ENCODE assay signal across 11 cellular contexts in the genomic region with DNA sequence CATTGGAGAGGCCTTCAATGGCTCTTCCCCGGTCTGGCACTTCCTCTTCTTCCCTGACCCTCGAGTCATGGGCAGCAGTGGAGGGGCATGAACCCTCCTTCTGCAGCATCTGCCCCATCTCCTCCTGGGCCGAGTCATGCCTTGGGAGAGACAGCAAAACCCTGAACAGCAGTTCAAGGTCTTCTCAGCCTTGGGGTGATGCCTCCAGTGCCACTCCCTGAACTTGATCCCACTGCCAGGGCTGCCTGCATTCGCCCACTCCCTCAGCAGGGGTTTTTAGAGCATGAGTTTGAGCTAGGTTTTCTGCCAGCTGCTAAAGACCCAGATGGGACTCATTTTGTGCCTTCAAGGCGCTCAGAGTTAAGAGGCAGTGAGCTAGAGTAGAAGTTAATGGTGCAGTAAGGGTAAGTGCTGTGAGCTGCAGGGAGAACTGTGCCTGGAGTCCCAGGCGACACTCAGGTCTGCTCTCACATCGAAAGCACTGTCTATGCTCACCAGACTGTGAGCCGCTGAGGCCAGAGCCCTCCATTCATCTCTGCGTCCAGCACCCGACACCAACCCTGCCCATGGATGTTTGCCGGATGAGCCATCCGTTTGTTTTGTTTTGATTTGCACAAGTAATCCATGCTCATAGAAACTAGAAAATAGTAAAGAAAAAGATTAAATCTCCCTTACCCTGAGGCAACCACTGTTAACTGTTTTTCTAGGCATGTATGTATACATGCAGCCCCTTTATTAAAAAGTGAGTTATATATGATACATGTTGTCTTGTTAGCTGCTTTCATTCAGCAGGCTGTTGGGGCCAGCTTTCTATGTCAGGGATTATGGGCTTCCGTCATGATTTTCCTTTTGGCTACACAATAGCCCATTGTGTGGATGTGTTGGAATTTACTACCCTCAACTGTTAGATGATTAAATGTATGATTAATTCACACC.
A peak's percentile ranks its signal among the peaks of the same experiment; 100 is the strongest.
DNase-seq lines count a peak whose midpoint lies in the region; ATAC-seq and TF ChIP-seq lines count a peak whose summit lies in the region.
"Had no signal": no experiment of that assay in that cellular context is flagged by ENCODE, and none has a peak within 500 bp of the region (broad histone marks: within the 10 kb centered on the region; RNA-seq: fewer than 3 reads in every experiment).

No MANE protein-coding gene starts in this region.

- peaks cover 3% of the 10 kb centered on the region for H3K27me3 Mint-ChIP-seq in nephron progenitor cell (ENCODE audit: low read depth, poor library complexity)

- H3K27ac Mint-ChIP-seq in nephron progenitor cell: peak overlapping the region; percentile 64
- H3K27ac Mint-ChIP-seq: mesothelial cell of epicardium had no signal

- H3K4me1 Mint-ChIP-seq in nephron progenitor cell: peaks cover 2% of the 10 kb centered on the region
- H3K4me1 Mint-ChIP-seq: mesothelial cell of epicardium had no signal

- peaks cover 89% of the 10 kb centered on the region for H3K36me3 Mint-ChIP-seq in nephron progenitor cell (ENCODE audit: low read depth)

- in situ Hi-C loops in SK-MEL-5 (cut with HindIII; ENCODE audit: low pct_unique_long_range_greater_than_20kb, low sequenced_read_pairs): no loop called here

- DNase-seq in Daoy (ENCODE audit: low read depth) (peak; percentile 78), SK-MEL-5 (ENCODE audit: low read depth, low spot score) (peak; percentile 78), nephron progenitor cell (no peak), NOMO-1 treated with dmso at 0.1 percent for 144 hours (lab: John Stamatoyannopoulos, UW; ENCODE audit: unreplicated experiment) (no peak), prostate gland (ENCODE audit: low spot score) (no peak), Right ventricle myocardium inferior (ENCODE audit: missing footprints) (no peak)
- DNase-seq: activated CD8-positive, alpha-beta memory T cell treated with anti-CD3 and anti-CD28 coated beads for 24 hours; esophagus squamous epithelium had no signal

- H3K27ac ChIP-seq in prostate gland: no peak overlapping the region
- H3K27ac ChIP-seq: esophagus squamous epithelium had no signal

- no peaks in the 10 kb centered on the region for H3K27me3 ChIP-seq in prostate gland (replicated peaks; ENCODE audit: insufficient read depth)
- H3K27me3 ChIP-seq: esophagus squamous epithelium had no signal

- ATAC-seq in esophagus mucosa (peak; percentile 39), Right ventricle myocardium inferior (no peak), HG02763 (IDR thresholded peaks at IDR 0.05; ENCODE audit: unreplicated experiment) (no peak)

- H3K9me3 ChIP-seq in prostate gland: no peaks in the 10 kb centered on the region
- H3K9me3 ChIP-seq: esophagus squamous epithelium had no signal

- no peaks in the 10 kb centered on the region for H3K4me1 ChIP-seq in prostate gland (replicated peaks)

- intact Hi-C loops in prostate gland (cut with DNase I): no loop called here
- intact Hi-C loops in Right ventricle myocardium inferior (cut with DNase I): no loop called here

- H3K4me3 Mint-ChIP-seq in nephron progenitor cell: no peak overlapping the region
- H3K4me3 Mint-ChIP-seq: mesothelial cell of epicardium had no signal

- no peak for TF ChIP-seq CTCF in nephron progenitor cell (IDR thresholded peaks at IDR 0.05)
- TF ChIP-seq CTCF in prostate gland (IDR thresholded peaks at IDR 0.05): no peak

- H3K36me3 ChIP-seq in prostate gland: peaks cover 0 to 2% of the 10 kb centered on the region in 2 donors

- no peaks in the 10 kb centered on the region for H3K9me3 Mint-ChIP-seq in nephron progenitor cell
- H3K9me3 Mint-ChIP-seq: mesothelial cell of epicardium had no signal

- TF ChIP-seq POLR2A in prostate gland (IDR thresholded peaks at IDR 0.05): no peak

- 72% methylated on average over 13 of the region's 13 CpGs for WGBS in prostate gland

- H3K4me3 ChIP-seq in prostate gland: no peak overlapping the region
- H3K4me3 ChIP-seq: esophagus squamous epithelium had no signal

Comparison
In these comparisons a context has a peak if more than half of its experiments do, and no peak if none do; other contexts are left out.
1. DNase-seq: peak in Daoy (single experiment) and SK-MEL-5 (single experiment); none in nephron progenitor cell (single experiment), NOMO-1 treated with dmso at 0.1 percent for 144 hours (single experiment), prostate gland (single experiment) and Right ventricle myocardium inferior (single experiment).